ENCODE assay signal across 17 cellular contexts in the genomic region with DNA sequence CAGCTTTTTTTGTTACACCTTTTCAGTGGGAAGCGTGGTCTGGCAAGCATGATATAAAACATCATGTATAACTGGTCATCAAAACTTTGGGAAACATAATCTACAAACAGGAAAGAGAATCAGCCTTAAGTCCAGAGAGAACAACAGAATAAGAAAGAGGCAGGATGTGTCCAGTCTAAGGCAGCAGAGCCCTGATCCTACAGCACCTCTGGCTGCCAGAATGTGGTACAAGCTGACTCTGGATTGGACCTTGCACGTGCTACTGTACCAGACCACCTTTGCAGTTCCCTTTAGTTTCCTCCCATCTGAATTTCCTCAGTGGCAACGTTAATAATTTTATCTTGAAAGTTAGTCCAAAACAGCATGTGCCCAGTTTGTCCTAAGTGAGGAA.
DNase-seq lines count a peak whose midpoint lies in the region; ATAC-seq and TF ChIP-seq lines count a peak whose summit lies in the region.
"Had no signal": no experiment of that assay in that cellular context is flagged by ENCODE, and none has a peak within 500 bp of the region (broad histone marks: within the 10 kb centered on the region; RNA-seq: fewer than 3 reads in every experiment).

No MANE protein-coding gene starts in this region.

- H3K4me2 ChIP-seq in SK-N-SH = no peak overlapping the region

- no peak for TF ChIP-seq EP300 in SK-N-SH (IDR thresholded peaks at IDR 0.05; ENCODE audit: borderline replicate concordance in 1 of 2, low read depth in 1 of 2, low read length in 1 of 2)

- ATAC-seq in left ventricle myocardium superior = peak; percentile 62
- no peak for ATAC-seq in left cardiac atrium
- no peak for ATAC-seq in GM18909 (IDR thresholded peaks at IDR 0.05; ENCODE audit: poor library complexity, unreplicated experiment)
- no peak for ATAC-seq in GM19467 (IDR thresholded peaks at IDR 0.05; ENCODE audit: unreplicated experiment)
- ATAC-seq: naive thymus-derived CD4-positive, alpha-beta T cell; psoas muscle had no signal

- no peak overlapping the region for H2AFZ ChIP-seq in SK-N-SH (ENCODE audit: low read depth)

- H3K9me3 ChIP-seq in SK-N-SH = no peaks in the 10 kb centered on the region
- H3K9me3 ChIP-seq: colonic mucosa, psoas muscle had no signal

- no peak overlapping the region for H3K27ac ChIP-seq in SK-N-SH (ENCODE audit: low read depth in 2 of 2, low read length in 1 of 2)
- H3K27ac ChIP-seq: colonic mucosa, epithelial cell of prostate, psoas muscle had no signal

- TF ChIP-seq CTCF in SK-N-SH (IDR thresholded peaks at IDR 0.05) (peak; percentile 19), fibroblast of pulmonary artery (IDR thresholded peaks at IDR 0.05; ENCODE audit: low read length, missing control alignments) (peak; percentile 24)

- 78% methylated on average over 3 of the region's 3 CpGs for WGBS in SK-N-SH (ENCODE audit: low lambda C conversion rate)

- H3K36me3 ChIP-seq in SK-N-SH (replicated peaks in 1 of 2; ENCODE audit: control insufficient read depth in 1 of 2, insufficient read depth in 2 of 2, low read length in 1 of 2) = no peaks in the 10 kb centered on the region
- H3K36me3 ChIP-seq: colonic mucosa had no signal

- peaks cover 11 to 15% of the 10 kb centered on the region in 2 experiments; a peak in 3 of 4 replicates for H3K4me1 ChIP-seq in SK-N-SH (ENCODE audit: control insufficient read depth in 1 of 2, insufficient read depth in 2 of 2, low read depth in 1 of 2, low read length in 1 of 2)
- H3K4me1 ChIP-seq: colonic mucosa, psoas muscle had no signal

- POLR2A ChIA-PET in SK-N-SH (lab: Yijun Ruan, JAX) = no interaction called here

- H3K27me3 ChIP-seq in SK-N-SH (ENCODE audit: insufficient read depth) = no peaks in the 10 kb centered on the region
- H3K27me3 ChIP-seq: colonic mucosa had no signal

- no peak overlapping the region for H3K9ac ChIP-seq in SK-N-SH

- no peaks in the 10 kb centered on the region for H3K9me2 ChIP-seq in SK-N-SH

- H3K4me3 ChIP-seq in SK-N-SH (ENCODE audit: low read depth in 2 of 2, low read length in 1 of 2) = no peak overlapping the region
- no peak overlapping the region for H3K4me3 ChIP-seq in fibroblast of pulmonary artery (replicated peaks; ENCODE audit: low read depth, low read length)
- H3K4me3 ChIP-seq: colonic mucosa, psoas muscle had no signal

- CTCF ChIA-PET in SK-N-SH (lab: Yijun Ruan, JAX) = interaction anchor here (0.9 kb wide), 1 partner anchor 824 kb away, joined by 3 read pairs; the partner anchor contains the start of gene IGFBP3

- no peaks in the 10 kb centered on the region for H4K20me1 ChIP-seq in SK-N-SH (ENCODE audit: insufficient read depth)

- DNase-seq in left ventricle myocardium superior = no peak
- no peak for DNase-seq in left cardiac atrium
- DNase-seq in SK-N-SH = no peak
- DNase-seq in fibroblast of pulmonary artery (ENCODE audit: low read depth) = no peak
- DNase-seq in central memory CD4-positive, alpha-beta T cell = no peak
- DNase-seq in COLO829 (ENCODE audit: low spot score) = no peak
- DNase-seq: activated CD4-positive, CD25-positive, alpha-beta regulatory T cell treated with anti-CD3 and anti-CD28 coated beads, Interleukin-2, amount 50 U/mL, for 72 hours; activated naive CD4-positive, alpha-beta T cell treated with Interleukin-2 at 50 U/mL for 16 hours; AML-193; colonic mucosa; naive thymus-derived CD4-positive, alpha-beta T cell; NCI-H526 treated with DMSO at 0.1 percent for 48 hours; psoas muscle; stimulated activated CD4-positive, alpha-beta T cell treated with anti-CD3 and anti-CD28 coated beads, Interleukin-15, amount 100 ng/mL, for 24 hours had no signal

- peak; percentile 18; the same call in 1 of the 2 replicates for TF ChIP-seq RAD21 in SK-N-SH (IDR thresholded peaks at IDR 0.05; ENCODE audit: low read length)

- peaks cover 1% of the 10 kb centered on the region for H3F3A ChIP-seq in SK-N-SH (replicated peaks; ENCODE audit: insufficient read depth)

- intact Hi-C loops in left ventricle myocardium superior (cut with micrococcal nuclease) = no loop called here
- intact Hi-C loops in left cardiac atrium (cut with DNase I) = no loop called here

- no peaks in the 10 kb centered on the region for H3K79me2 ChIP-seq in SK-N-SH (ENCODE audit: insufficient read depth)

TF ChIP-seq in SK-N-SH, 30 proteins besides CTCF, POLR2A, EP300 and RAD21:
- TF ChIP-seq NFIC (IDR thresholded peaks at IDR 0.05; ENCODE audit: borderline replicate concordance) (no peak), MXI1 (IDR thresholded peaks at IDR 0.05; ENCODE audit: low read depth, low read length) (no peak), MAX (IDR thresholded peaks at IDR 0.05; ENCODE audit: low read depth) (no peak), ELF1 (IDR thresholded peaks at IDR 0.05) (no peak), FOXJ3 (CRISPR knock-in tag; IDR thresholded peaks at IDR 0.05) (no peak), EZH2phosphoT487 (IDR thresholded peaks at IDR 0.05; ENCODE audit: borderline replicate concordance, low read depth) (no peak), REST (IDR thresholded peaks at IDR 0.05; ENCODE audit: low read depth, low read length) (no peak), TAF1 (IDR thresholded peaks at IDR 0.05; ENCODE audit: borderline replicate concordance, low read depth, low read length) (no peak), GATA2 (CRISPR knock-in tag; IDR thresholded peaks at IDR 0.05) (no peak), RFX5 (IDR thresholded peaks at IDR 0.05; ENCODE audit: low read length) (no peak), GABPA (IDR thresholded peaks at IDR 0.05; ENCODE audit: low read depth) (no peak), POLR2AphosphoS5 (IDR thresholded peaks at IDR 0.05; ENCODE audit: low read depth, low read length) (no peak), SMC3 (IDR thresholded peaks at IDR 0.05; ENCODE audit: low read depth, low read length) (no peak), JUND (IDR thresholded peaks at IDR 0.05) (no peak)
